1 cellular context compared by ENCODE assay signal in the genomic region with DNA sequence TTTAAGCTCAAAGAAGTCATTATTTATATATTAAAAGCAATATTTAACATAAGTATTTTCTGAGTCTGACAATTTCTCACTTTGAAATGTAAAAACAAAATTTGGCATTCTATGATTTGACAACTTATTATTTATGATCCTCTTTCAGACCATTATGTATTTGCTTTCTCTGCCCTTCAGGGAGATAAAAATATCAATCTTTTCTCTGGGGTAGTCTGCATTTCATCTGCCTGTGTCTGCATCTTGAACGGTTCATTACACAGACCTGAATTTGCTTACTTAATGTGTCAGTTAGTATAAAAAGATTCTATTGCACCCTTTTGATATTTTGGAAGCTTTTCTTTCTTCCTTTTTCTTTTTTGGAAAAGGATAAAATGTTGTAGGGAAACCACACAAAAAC.
TF ChIP-seq lines count a peak whose summit lies in the region.

No MANE protein-coding gene starts in this region.

TF ChIP-seq in SK-N-SH treated with all-trans-retinoic acid at 6 μM for 48 hours, 23 proteins besides CTCF, POLR2A, EP300 and RAD21 (continued from another document):
- TF ChIP-seq ZNF565 (CRISPR knock-in tag; conservative IDR thresholded peaks at IDR 0.05; ENCODE audit: low read depth): no peak
